Comparison of ENCODE assay signal across 17 cellular contexts in genomic region chr11:114953039-114953438, GRCh38.
DNase-seq lines count a peak whose midpoint lies in the region; ATAC-seq and TF ChIP-seq lines count a peak whose summit lies in the region.
"Had no signal": no experiment of that assay in that cellular context is flagged by ENCODE, and none has a peak within 500 bp of the region (broad histone marks: within the 10 kb centered on the region; RNA-seq: fewer than 3 reads in every experiment).

No MANE protein-coding gene starts in this region.

- H3K36me3 ChIP-seq in OCI-LY1 (ENCODE audit: insufficient read depth, low read length) (no peaks in the 10 kb centered on the region), left lung (no peaks in the 10 kb centered on the region), MM.1S (replicated peaks; ENCODE audit: insufficient read depth, low read length) (no peaks in the 10 kb centered on the region)
- H3K36me3 ChIP-seq: esophagus squamous epithelium, Peyer's patch, thoracic aorta had no signal

- H3K9me3 ChIP-seq in OCI-LY1 (ENCODE audit: low read length), result no peaks in the 10 kb centered on the region
- peaks cover 0 to 5% of the 10 kb centered on the region in 2 donors for H3K9me3 ChIP-seq in left lung
- no peaks in the 10 kb centered on the region for H3K9me3 ChIP-seq in MM.1S (replicated peaks; ENCODE audit: insufficient read depth, low read length)
- H3K9me3 ChIP-seq: esophagus squamous epithelium, Peyer's patch, thoracic aorta had no signal

- H2AFZ ChIP-seq in OCI-LY1 (ENCODE audit: low read length), result no peak overlapping the region
- H2AFZ ChIP-seq in MM.1S (ENCODE audit: low read length), result no peak overlapping the region

- H3K79me2 ChIP-seq in OCI-LY1 (ENCODE audit: insufficient read depth, low read length) (no peaks in the 10 kb centered on the region), MM.1S (ENCODE audit: low read length) (no peaks in the 10 kb centered on the region)

- peak; percentile 26 for ATAC-seq in left lung
- ATAC-seq in GM18520 (IDR thresholded peaks at IDR 0.05; ENCODE audit: unreplicated experiment), result no peak

- H3F3A ChIP-seq in OCI-LY1 (ENCODE audit: insufficient read depth, low read length) (no peaks in the 10 kb centered on the region), MM.1S (ENCODE audit: insufficient read depth, low read length) (no peaks in the 10 kb centered on the region)

- DNase-seq in DMS 273 (lab: John Stamatoyannopoulos, UW; ENCODE audit: unreplicated experiment) (peak; percentile 27), DMS 273 treated with DMSO at 0.1 percent for 48 hours (lab: John Stamatoyannopoulos, UW) (no peak), HuH-7 (ENCODE audit: low spot score) (peak; percentile 11), left lung (no peak), MM.1S (no peak)
- no peak for DNase-seq in stimulated activated naive CD4-positive, alpha-beta T cell (lab: John Stamatoyannopoulos, UW)
- DNase-seq: activated CD4-positive, alpha-beta T cell treated with anti-CD3 and anti-CD28 coated beads, Interleukin-2, amount 10 ng/mL, durations not matched to agents 24 days and 14 days; amniotic stem cell; esophagus squamous epithelium; hypothalamus; NCI-H1694 treated with DMSO at 0.1 percent for 48 hours; Peyer's patch had no signal

- H4K20me1 ChIP-seq in OCI-LY1 (ENCODE audit: insufficient read depth, low read length), result no peaks in the 10 kb centered on the region
- no peaks in the 10 kb centered on the region for H4K20me1 ChIP-seq in MM.1S (ENCODE audit: insufficient read depth, low read length)

- H3K27ac ChIP-seq in OCI-LY1 (ENCODE audit: low read depth, low read length, poor library complexity, severe bottlenecking) (no peak overlapping the region), left lung (no peak overlapping the region), MM.1S (ENCODE audit: low read length) (no peak overlapping the region)
- H3K27ac ChIP-seq: 22Rv1, coronary artery, esophagus squamous epithelium, Peyer's patch, thoracic aorta had no signal

- intact Hi-C loops in left lung (cut with DNase I), result no loop called here

- no peaks in the 10 kb centered on the region for H3K27me3 ChIP-seq in OCI-LY1 (ENCODE audit: insufficient read depth, low read length)
- H3K27me3 ChIP-seq in left lung, result no peaks in the 10 kb centered on the region
- no peaks in the 10 kb centered on the region for H3K27me3 ChIP-seq in MM.1S (replicated peaks; ENCODE audit: insufficient read depth, low read length)
- H3K27me3 ChIP-seq: Peyer's patch had no signal

- H3K4me3 ChIP-seq in OCI-LY1 (ENCODE audit: low read depth, low read length, poor library complexity, severe bottlenecking) (no peak overlapping the region), left lung (no peak overlapping the region), MM.1S (ENCODE audit: low read length) (no peak overlapping the region)
- H3K4me3 ChIP-seq: coronary artery, esophagus squamous epithelium, Peyer's patch, thoracic aorta had no signal

- H3K9me2 ChIP-seq in OCI-LY1 (ENCODE audit: low read depth, low read length) (no peaks in the 10 kb centered on the region), MM.1S (replicated peaks; ENCODE audit: insufficient read depth, low read length) (no peaks in the 10 kb centered on the region)

- no peaks in the 10 kb centered on the region for H3K4me1 ChIP-seq in OCI-LY1 (ENCODE audit: insufficient read depth, low read length, severe bottlenecking)
- no peaks in the 10 kb centered on the region for H3K4me1 ChIP-seq in left lung
- no peaks in the 10 kb centered on the region for H3K4me1 ChIP-seq in MM.1S (ENCODE audit: low read length)
- H3K4me1 ChIP-seq: esophagus squamous epithelium, Peyer's patch had no signal

- no peak overlapping the region for H3K9ac ChIP-seq in OCI-LY1 (ENCODE audit: low read length)
- H3K9ac ChIP-seq in MM.1S (ENCODE audit: low read length), result no peak overlapping the region

- no peak overlapping the region for H3K4me2 ChIP-seq in OCI-LY1 (ENCODE audit: low read length)
- no peak overlapping the region for H3K4me2 ChIP-seq in MM.1S (ENCODE audit: low read depth, low read length)

- TF ChIP-seq CTCF in OCI-LY1 (IDR thresholded peaks at IDR 0.05; ENCODE audit: low read length) (peak; percentile 30; the same call in 1 of the 2 replicates), left lung (IDR thresholded peaks at IDR 0.05) (no peak), MM.1S (IDR thresholded peaks at IDR 0.05; ENCODE audit: low read length) (no peak; the same call in 1 of the 2 replicates)

Comparison
In these comparisons a context has a peak if more than half of its experiments do, and no peak if none do; other contexts are left out.
1. DNase-seq: peak in DMS 273 (single experiment) and HuH-7 (single experiment); none in DMS 273 treated with DMSO at 0.1 percent for 48 hours (single experiment), left lung (0 of 2), stimulated activated naive CD4-positive, alpha-beta T cell (0 of 6) and MM.1S (single experiment).